In the genomic region with DNA sequence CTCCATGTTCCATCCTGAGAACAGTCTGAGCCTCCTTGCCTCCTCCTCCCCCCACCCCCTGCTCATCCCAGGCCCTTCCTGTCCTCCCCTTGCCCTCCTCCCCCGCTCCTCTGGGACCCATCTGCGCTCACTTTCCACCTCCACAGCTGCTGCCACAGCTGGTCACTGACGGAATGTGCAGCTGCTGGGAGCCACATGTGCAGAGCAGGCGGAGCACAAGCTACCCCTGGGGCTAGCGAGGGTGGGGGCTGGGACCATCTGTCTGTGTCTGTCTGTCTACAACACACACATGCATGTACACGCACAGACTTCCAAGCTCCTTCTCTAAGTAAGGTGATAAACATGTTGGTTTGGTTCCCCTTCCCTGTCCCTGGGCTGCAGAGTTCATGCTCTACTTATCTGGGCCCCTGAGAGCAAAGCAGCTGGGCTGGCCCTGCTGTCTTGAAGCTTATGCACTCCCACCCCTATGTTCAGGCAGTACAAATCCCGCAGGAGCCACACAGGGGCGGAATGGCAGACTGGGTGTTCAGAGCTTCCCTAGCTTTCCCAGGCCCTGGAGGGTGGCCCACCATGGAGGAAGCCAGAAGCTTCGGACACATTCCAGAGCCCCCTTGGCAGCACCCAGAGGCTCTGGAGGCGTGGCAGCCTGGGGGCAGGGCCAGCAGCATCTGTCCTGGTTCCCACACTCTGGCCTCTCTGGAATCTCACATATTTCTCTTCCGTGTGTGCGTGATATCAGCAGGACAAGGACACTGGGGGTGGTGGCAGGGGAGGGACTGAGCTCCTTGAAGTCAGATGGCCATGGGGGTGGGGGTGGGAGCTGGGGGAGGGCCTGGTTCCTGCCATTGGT, we compare ENCODE assay signal across 10 cellular contexts. TPM values are rescaled to one million over a fixed set of nuclear protein-coding genes. Genes with fewer than 3 reads are reported as not detected.
DNase-seq lines count a peak whose midpoint lies in the region; ATAC-seq and TF ChIP-seq lines count a peak whose summit lies in the region.
"Had no signal": no experiment of that assay in that cellular context is flagged by ENCODE, and none has a peak within 500 bp of the region (broad histone marks: within the 10 kb centered on the region; RNA-seq: fewer than 3 reads in every experiment).

No MANE protein-coding gene starts in this region.

- peaks cover 12% of the 10 kb centered on the region for H3K27me3 ChIP-seq in AG04450 (ENCODE audit: control insufficient read depth, insufficient read depth, low read length)
- H3K27me3 ChIP-seq in mucosa of rectum (ENCODE audit: control insufficient read depth in 2 of 2, insufficient read depth in 2 of 2, low read length in 2 of 2): no peaks in the 10 kb centered on the region

- POLR2A ChIA-PET in AG04450 (lab: Yijun Ruan, JAX): no interaction called here

- H3K4me3 ChIP-seq in AG04450 (ENCODE audit: low read depth, low read length) (no peak overlapping the region), mucosa of rectum (ENCODE audit: low read length in 2 of 2) (no peak overlapping the region)

- no peaks in the 10 kb centered on the region for H3K36me3 ChIP-seq in mucosa of rectum (ENCODE audit: control insufficient read depth in 2 of 2, insufficient read depth in 2 of 2, low read length in 2 of 2)

- H3K9me3 ChIP-seq in AG04450 (ENCODE audit: control insufficient read depth, insufficient read depth, low read length) (no peaks in the 10 kb centered on the region; the same call in 1 of the 2 replicates), mucosa of rectum (ENCODE audit: control insufficient read depth in 2 of 2, low read length in 2 of 2) (no peaks in the 10 kb centered on the region)

- H3K9ac ChIP-seq in mucosa of rectum (ENCODE audit: low read depth in 1 of 2, low read length in 2 of 2): no peak overlapping the region

- peaks cover 0 to 2% of the 10 kb centered on the region in 2 donors for H3K4me1 ChIP-seq in mucosa of rectum (ENCODE audit: control insufficient read depth in 2 of 2, insufficient read depth in 2 of 2, low read length in 2 of 2)

- ATAC-seq in esophagus mucosa: peak; percentile 33
- ATAC-seq in HG03045 (IDR thresholded peaks at IDR 0.05; ENCODE audit: unreplicated experiment): no peak

- TF ChIP-seq CTCF in AG04450 (IDR thresholded peaks at IDR 0.05; ENCODE audit: low read depth, low read length): no peak

- CTCF ChIA-PET in AG04450 (lab: Charles Lee): interaction anchor here (0.7 to 5.5 kb wide), 6 partner anchors 9 to 39 kb away, joined by 3 to 71 read pairs (median 6); a partner anchor contains a TSS

- H3K27ac ChIP-seq in AG04450 (ENCODE audit: low read depth, low read length): peak overlapping the region; percentile 73
- peak overlapping the region; percentile 35 to 38 for H3K27ac ChIP-seq in mucosa of rectum (ENCODE audit: low read depth in 2 of 2, low read length in 2 of 2)

- DNase-seq in AG04450 (ENCODE audit: low read depth, low spot score): peak; percentile 48
- DNase-seq in NCI-H2171 treated with DMSO at 0.1 percent for 48 hours (lab: John Stamatoyannopoulos, UW): peak; percentile 78
- DNase-seq in SHP77 (lab: John Stamatoyannopoulos, UW): no peak
- DNase-seq in activated CD4-positive, alpha-beta T cell treated with anti-CD3 and anti-CD28 coated beads, Interleukin-2, amount 50 U/mL, for 1 hour: no peak
- no peak for DNase-seq in COR-L47 (lab: John Stamatoyannopoulos, UW)
- DNase-seq: activated CD4-positive, alpha-beta T cell treated with anti-CD3 and anti-CD28 coated beads, Interleukin-2, amount 50 U/mL, for 4 hours; foreskin melanocyte had no signal

RNA-seq across cellular contexts. Expression of a gene that starts 7.0 kb away (rescaled TPM):
- polyA plus RNA-seq in AG04450 (2011; rRNA removed): 0.14 TPM in 2 replicates
- 0.17 and 0.18 TPM in 2 replicates for polyA minus RNA-seq in AG04450 (2011; rRNA and poly(A)+ RNA removed)
- 0.44 TPM for total RNA-seq in esophagus mucosa

RNA-seq across cellular contexts. Expression of a gene that starts 25.4 kb away (rescaled TPM):
- polyA plus RNA-seq in AG04450 (2011; rRNA removed): not detected in 2 replicates
- polyA minus RNA-seq in AG04450 (2011; rRNA and poly(A)+ RNA removed): 0.18 TPM in 1 of 2 replicates, not detected in the other
- not detected for total RNA-seq in esophagus mucosa

RNA-seq across cellular contexts. Expression of a gene that starts 44.8 kb away (rescaled TPM):
- polyA plus RNA-seq in AG04450 (2011; rRNA removed): not detected in 2 replicates
- not detected in 2 replicates for polyA minus RNA-seq in AG04450 (2011; rRNA and poly(A)+ RNA removed)
- total RNA-seq in esophagus mucosa: not detected

Comparison
In these comparisons a context has a peak if more than half of its experiments do, and no peak if none do; other contexts are left out.
1. DNase-seq: peak in AG04450 (single experiment) and NCI-H2171 treated with DMSO at 0.1 percent for 48 hours (single experiment); none in SHP77 (0 of 2), activated CD4-positive, alpha-beta T cell treated with anti-CD3 and anti-CD28 coated beads, Interleukin-2, amount 50 U/mL, for 1 hour (single experiment) and COR-L47 (single experiment).